8 cellular contexts compared by ENCODE assay signal in genomic region chr1:42682739-42683529, GRCh38. TPM values are rescaled to one million over a fixed set of nuclear protein-coding genes. Genes with fewer than 3 reads are reported as not detected.
DNase-seq lines count a peak whose midpoint lies in the region; ATAC-seq and TF ChIP-seq lines count a peak whose summit lies in the region.

No MANE protein-coding gene starts in this region.

- H4K8ac ChIP-seq in trophoblast cell (ENCODE audit: low read depth, low read length), result peak overlapping the region; percentile 11

- peaks cover 55% of the 10 kb centered on the region for H3K36me3 Mint-ChIP-seq in activated naive CD8-positive, alpha-beta T cell treated with anti-CD3 and anti-CD28 coated beads for 36 hours

- H3K18ac ChIP-seq in trophoblast cell (ENCODE audit: low read length), result peak overlapping the region; percentile 1

- no peak overlapping the region for H3K23ac ChIP-seq in trophoblast cell (ENCODE audit: low read length)

- peaks cover 19% of the 10 kb centered on the region for H3K79me2 ChIP-seq in trophoblast cell (ENCODE audit: control insufficient read depth, insufficient read depth, low read length, poor library complexity)

- WGBS in trophoblast cell (ENCODE audit: extremely low coverage, insufficient coverage, insufficient read length), result no CpG with 5 or more reads among the region's 103 CpGs
- WGBS in transverse colon (ENCODE audit: low coverage in 1 of 2), 2 donors, result 1% methylated on average over 41 of the region's 103 CpGs; no CpG with 5 or more reads in 1 of the 2 donors

- no peak overlapping the region for H2BK12ac ChIP-seq in trophoblast cell (ENCODE audit: low read length)

- no peak overlapping the region for H2AFZ ChIP-seq in trophoblast cell (ENCODE audit: insufficient read depth, low read length, poor library complexity)

- no peak overlapping the region for H2BK120ac ChIP-seq in trophoblast cell (ENCODE audit: insufficient read depth, low read length, poor library complexity)

- H3K4ac ChIP-seq in trophoblast cell (ENCODE audit: low read depth, low read length), result peak overlapping the region; percentile 91

- intact Hi-C loops in cardiac septum (cut with DNase I) (loop anchor here (1.0 to 5.0 kb wide), 3 partner anchors 25 to 227 kb away; partner anchors contain the start of genes C1orf50, P3H1, PPCS and PPIH), transverse colon (cut with DNase I; ENCODE audit: low total_unique reads) (no loop called here)

- H3K4me1 ChIP-seq in HUES48 (ENCODE audit: control insufficient read depth, insufficient read depth, low read length) (peaks cover 20% of the 10 kb centered on the region), trophoblast cell (ENCODE audit: control insufficient read depth in 1 of 2, insufficient read depth in 2 of 2, low read length in 2 of 2) (peaks cover 6 to 9% of the 10 kb centered on the region in 2 experiments), transverse colon (peaks cover 43 to 57% (median 54%) of the 10 kb centered on the region in 4 donors)

- H3K4me3 Mint-ChIP-seq in activated naive CD8-positive, alpha-beta T cell treated with anti-CD3 and anti-CD28 coated beads for 36 hours, result peak overlapping the region; percentile 99

- in situ Hi-C loops in transverse colon (cut with MboI; ENCODE audit: low pct_ligation_motif_present in 1 of 4, low pct_unique_long_range_greater_than_20kb in 1 of 4, low sequenced_read_pairs in 3 of 4), result no loop called here

- peaks cover 44% of the 10 kb centered on the region for H3K36me3 ChIP-seq in HUES48 (ENCODE audit: control insufficient read depth, insufficient read depth, low read length)
- H3K36me3 ChIP-seq in trophoblast cell (ENCODE audit: control insufficient read depth in 1 of 2, insufficient read depth in 2 of 2, low read length in 2 of 2), result peaks cover 3 to 4% of the 10 kb centered on the region in 2 experiments
- no peaks in the 10 kb centered on the region for H3K36me3 ChIP-seq in transverse colon

- H4K12ac ChIP-seq in trophoblast cell (ENCODE audit: low read depth, low read length), result no peak overlapping the region

- peak overlapping the region; percentile 60 for H2BK5ac ChIP-seq in trophoblast cell (ENCODE audit: low read depth, low read length, poor library complexity)

- H3K14ac ChIP-seq in trophoblast cell (ENCODE audit: low read length), result peak overlapping the region; percentile 29

- H3K27me3 Mint-ChIP-seq in activated naive CD8-positive, alpha-beta T cell treated with anti-CD3 and anti-CD28 coated beads for 36 hours, result peaks cover 3% of the 10 kb centered on the region

- H3K9ac ChIP-seq in HUES48 (ENCODE audit: low read depth, low read length) (peak overlapping the region; percentile 95), trophoblast cell (ENCODE audit: low read length) (peak overlapping the region; percentile 85)

- no peak for TF ChIP-seq EP300 in transverse colon (IDR thresholded peaks at IDR 0.05; ENCODE audit: low read depth)

- peak; percentile 92 for DNase-seq in COLO668 (lab: John Stamatoyannopoulos, UW; ENCODE audit: unreplicated experiment)
- peak; percentile 44 for DNase-seq in SKM-1 (lab: John Stamatoyannopoulos, UW; ENCODE audit: unreplicated experiment)
- DNase-seq in activated naive CD8-positive, alpha-beta T cell treated with anti-CD3 and anti-CD28 coated beads for 36 hours, result peak; percentile 76
- peak; percentile 84 for DNase-seq in cardiac septum (ENCODE audit: low spot score)
- DNase-seq in trophoblast cell, result peak; percentile 70 to 74
- DNase-seq in transverse colon, result peak; percentile 87

- H3K27me3 ChIP-seq in HUES48 (ENCODE audit: control insufficient read depth, insufficient read depth, low read length), result no peaks in the 10 kb centered on the region
- no peaks in the 10 kb centered on the region for H3K27me3 ChIP-seq in trophoblast cell (ENCODE audit: insufficient read depth, low read length)
- no peaks in the 10 kb centered on the region for H3K27me3 ChIP-seq in transverse colon

- peaks cover 5% of the 10 kb centered on the region for H3K79me1 ChIP-seq in trophoblast cell (ENCODE audit: low read length)

- H3K4me2 ChIP-seq in trophoblast cell (ENCODE audit: low read length), result peak overlapping the region; percentile 79

- H3K4me1 Mint-ChIP-seq in activated naive CD8-positive, alpha-beta T cell treated with anti-CD3 and anti-CD28 coated beads for 36 hours, result peaks cover 57% of the 10 kb centered on the region

- H4K91ac ChIP-seq in trophoblast cell (ENCODE audit: low read depth, low read length), result peak overlapping the region; percentile 84

- TF ChIP-seq POLR2A in transverse colon (IDR thresholded peaks at IDR 0.05), result peak; percentile 39

- peak; percentile 42 for ATAC-seq in GM21360 (IDR thresholded peaks at IDR 0.05; ENCODE audit: unreplicated experiment)

- H3K9me3 ChIP-seq in HUES48 (ENCODE audit: control insufficient read depth, insufficient read depth, low read length) (no peaks in the 10 kb centered on the region), trophoblast cell (ENCODE audit: insufficient read depth, low read depth, low read length) (no peaks in the 10 kb centered on the region), transverse colon (no peaks in the 10 kb centered on the region)

- peak overlapping the region; percentile 94 for H3K27ac Mint-ChIP-seq in activated naive CD8-positive, alpha-beta T cell treated with anti-CD3 and anti-CD28 coated beads for 36 hours

- H3K4me3 ChIP-seq in HUES48 (ENCODE audit: low read depth, low read length) (peak overlapping the region; percentile 89), trophoblast cell (ENCODE audit: low read depth, low read length) (peak overlapping the region; percentile 98), transverse colon (peak overlapping the region; percentile 82 to 96 (median 89))

- H3K9me3 Mint-ChIP-seq in activated naive CD8-positive, alpha-beta T cell treated with anti-CD3 and anti-CD28 coated beads for 36 hours, result no peaks in the 10 kb centered on the region

- H3K27ac ChIP-seq in HUES48 (ENCODE audit: low read depth, low read length), result peak overlapping the region; percentile 73
- peak overlapping the region; percentile 16 for H3K27ac ChIP-seq in trophoblast cell (ENCODE audit: low read depth, low read length)
- H3K27ac ChIP-seq in transverse colon, result peak overlapping the region; percentile 96 to 98 (median 98)

- H2AK5ac ChIP-seq in trophoblast cell (ENCODE audit: low read length), result peak overlapping the region; percentile 68

- no peak for TF ChIP-seq CTCF in transverse colon (IDR thresholded peaks at IDR 0.05)

RNA-seq across cellular contexts. Expression of gene YBX1, which starts 0.7 kb away (rescaled TPM):
- 1,000 to 10,000 TPM; 1,441 to 1,525 TPM for total RNA-seq in activated naive CD8-positive, alpha-beta T cell treated with anti-CD3 and anti-CD28 coated beads for 36 hours
- total RNA-seq in cardiac septum (717 TPM), transverse colon (100 to 1,000 TPM; 288 to 403 (median 380) TPM)
- 704 and 749 TPM in 2 replicates for polyA plus RNA-seq in trophoblast cell (2013)

RNA-seq across cellular contexts. Expression of gene PPIH, which starts 24.7 kb away (rescaled TPM):
- 100 to 1,000 TPM; 127 to 133 TPM for total RNA-seq in activated naive CD8-positive, alpha-beta T cell treated with anti-CD3 and anti-CD28 coated beads for 36 hours
- 18.3 TPM for total RNA-seq in cardiac septum
- 67.5 and 68.6 TPM in 2 replicates for polyA plus RNA-seq in trophoblast cell (2013)
- total RNA-seq in transverse colon, result 10 to 100 TPM in 3 of 4 donors, not detected in 1; 16.9 to 26.5 (median 24.6) TPM

RNA-seq across cellular contexts. Expression of gene CLDN19, which starts 57.1 kb away (rescaled TPM):
- not detected for total RNA-seq in activated naive CD8-positive, alpha-beta T cell treated with anti-CD3 and anti-CD28 coated beads for 36 hours
- total RNA-seq in cardiac septum, result not detected
- 1.8 TPM in 2 replicates for polyA plus RNA-seq in trophoblast cell (2013)
- total RNA-seq in transverse colon, result under 1 TPM in 1 of 4 donors, not detected in 3; 0.27 TPM

Comparison
In these comparisons a context has a peak if more than half of its experiments do, and no peak if none do; other contexts are left out.
1. Peak in every context shown above with its lines: DNase-seq, ATAC-seq, H3K4me3 ChIP-seq and H3K27ac ChIP-seq.
2. H3K27ac ChIP-seq: peak in every context shown above with its lines; median percentile 98 in transverse colon; 73 in HUES48; 16 in trophoblast cell.